Comparison of ENCODE assay signal across 29 cellular contexts in genomic region chr2:396903-397302, GRCh38.
DNase-seq lines count a peak whose midpoint lies in the region; ATAC-seq, FAIRE-seq and TF ChIP-seq lines count a peak whose summit lies in the region.
"Had no signal": no experiment of that assay in that cellular context is flagged by ENCODE, and none has a peak within 500 bp of the region (broad histone marks: within the 10 kb centered on the region; RNA-seq: fewer than 3 reads in every experiment).

No MANE protein-coding gene starts in this region.

- TF ChIP-seq POLR2A in K562 (conservative IDR thresholded peaks at IDR 0.05) (no peak), esophagus muscularis mucosa (IDR thresholded peaks at IDR 0.05; ENCODE audit: low read depth) (no peak)

- in situ Hi-C loops in K562 (cut with MboI), result no loop called here

- H3K27ac Mint-ChIP-seq in osteocyte (ENCODE audit: unreplicated experiment) (no peak overlapping the region), GM23338 (no peak overlapping the region)
- H3K27ac Mint-ChIP-seq: CD14-positive monocyte; CD4-positive, CD25-positive, alpha-beta regulatory T cell had no signal

- H3K4me1 ChIP-seq in K562 (replicated peaks in 1 of 2; ENCODE audit: control insufficient read depth in 2 of 2, insufficient read depth in 2 of 2, low read length in 2 of 2), result no peaks in the 10 kb centered on the region; a peak in 1 of 5 replicates
- H3K4me1 ChIP-seq in esophagus muscularis mucosa, result no peaks in the 10 kb centered on the region
- H3K4me1 ChIP-seq in GM23338 (ENCODE audit: insufficient read depth), result no peaks in the 10 kb centered on the region
- H3K4me1 ChIP-seq: BE2C had no signal

- ATAC-seq in K562 (no peak), HG02763 (IDR thresholded peaks at IDR 0.05; ENCODE audit: unreplicated experiment) (no peak), GM23338 (no peak)
- ATAC-seq: GM12878 had no signal

- no peaks in the 10 kb centered on the region for H3K9me3 ChIP-seq in K562 (replicated peaks; ENCODE audit: control insufficient read depth, insufficient read depth, low read depth, low read length)
- no peaks in the 10 kb centered on the region for H3K9me3 ChIP-seq in esophagus muscularis mucosa
- H3K9me3 ChIP-seq: BE2C, BLaER1 had no signal

- no peaks in the 10 kb centered on the region for H3K36me3 ChIP-seq in K562 (ENCODE audit: control insufficient read depth, insufficient read depth, low read length)
- no peaks in the 10 kb centered on the region for H3K36me3 ChIP-seq in esophagus muscularis mucosa
- H3K36me3 ChIP-seq in GM23338 (ENCODE audit: insufficient read depth), result no peaks in the 10 kb centered on the region
- H3K36me3 ChIP-seq: BE2C, BLaER1 had no signal

- H3K27me3 Mint-ChIP-seq in osteocyte (ENCODE audit: unreplicated experiment), result no peaks in the 10 kb centered on the region
- H3K27me3 Mint-ChIP-seq in GM23338 (ENCODE audit: insufficient read depth, low read depth, poor library complexity), result peaks cover 1% of the 10 kb centered on the region
- H3K27me3 Mint-ChIP-seq: CD4-positive, alpha-beta memory T cell; CD4-positive, CD25-positive, alpha-beta regulatory T cell had no signal

- no peaks in the 10 kb centered on the region for H3K36me3 Mint-ChIP-seq in osteocyte (ENCODE audit: unreplicated experiment)
- no peaks in the 10 kb centered on the region for H3K36me3 Mint-ChIP-seq in GM23338 (ENCODE audit: low read depth)
- H3K36me3 Mint-ChIP-seq: CD14-positive monocyte; CD4-positive, alpha-beta memory T cell; CD4-positive, CD25-positive, alpha-beta regulatory T cell; CD8-positive, alpha-beta memory T cell had no signal

- no peak overlapping the region for H2AFZ ChIP-seq in K562 (ENCODE audit: low read depth, low read length)
- no peak overlapping the region for H2AFZ ChIP-seq in GM23338

- DNase-seq in activated CD8-positive, alpha-beta memory T cell treated with anti-CD3 and anti-CD28 coated beads for 24 hours, result peak; percentile 32
- no peak for DNase-seq in activated CD8-positive, alpha-beta memory T cell treated with anti-CD3 and anti-CD28 coated beads, Interleukin-2, amount 50 U/mL, for 48 hours
- DNase-seq in K562 (ENCODE audit: extremely low read depth in 1 of 4, low spot score in 3 of 4) (no peak), esophagus muscularis mucosa (ENCODE audit: extremely low spot score) (peak; percentile 86), osteocyte (ENCODE audit: extremely low spot score, unreplicated experiment) (peak; percentile 71), GM23338 (ENCODE audit: low spot score) (no peak), putamen (ENCODE audit: low spot score) (no peak)
- DNase-seq: 8988T; ACHN; BE2C; C1 segment of cervical spinal cord; CD4-positive, alpha-beta memory T cell; CD4-positive, CD25-positive, alpha-beta regulatory T cell; CD8-positive, alpha-beta memory T cell; COR-L47; DMS 273 treated with DMSO at 0.1 percent for 48 hours; DMS153; DMS53; DMS79; DND-41; EL; GDM1 had no signal

- H3K4me1 Mint-ChIP-seq in osteocyte (ENCODE audit: unreplicated experiment), result peaks cover 35% of the 10 kb centered on the region
- peaks cover 14% of the 10 kb centered on the region for H3K4me1 Mint-ChIP-seq in GM23338

- POLR2A ChIA-PET in K562 (lab: Yijun Ruan, JAX), result no interaction called here

- H3K9ac ChIP-seq in K562 (ENCODE audit: insufficient read depth in 1 of 2, low read depth in 2 of 2, low read length in 2 of 2), result no peak overlapping the region
- H3K9ac ChIP-seq: BLaER1 had no signal

- TF ChIP-seq CTCF in K562 (IDR thresholded peaks at IDR 0.05 in 2 of 3, conservative IDR thresholded peaks at IDR 0.05 in 1 of 3; ENCODE audit: insufficient read depth in 2 of 3, low read depth in 1 of 3, low read length in 3 of 3), result no peak
- TF ChIP-seq CTCF in esophagus muscularis mucosa (IDR thresholded peaks at IDR 0.05), result no peak
- no peak for TF ChIP-seq CTCF in osteocyte (IDR thresholded peaks at IDR 0.05)
- TF ChIP-seq CTCF in GM23338 (conservative IDR thresholded peaks at IDR 0.05; ENCODE audit: low read depth in 2 of 2), result no peak

- H3K4me2 ChIP-seq in K562 (ENCODE audit: insufficient read depth, low read length), result no peak overlapping the region
- no peak overlapping the region for H3K4me2 ChIP-seq in GM23338
- H3K4me2 ChIP-seq: BLaER1 had no signal

- no TSS peak for BruUV-seq in K562 (replicated peaks; lab: Mats Ljungman, UMichigan)

- CTCF ChIA-PET in K562 (lab: Yijun Ruan, JAX; ENCODE audit: low intra/inter-chr PET ratio), result no interaction called here

- H3F3A ChIP-seq in GM23338 (replicated peaks; ENCODE audit: low read depth), result no peaks in the 10 kb centered on the region

- FAIRE-seq in K562 (lab: Jason Lieb, UNC), result no peak
- FAIRE-seq: A204.1, GM12878, GM12892, GM18507 had no signal

- 0% methylated on average over 9 of the region's 11 CpGs for WGBS in K562 (ENCODE audit: insufficient coverage, low coverage, missing lambda C conversion rate)
- WGBS in esophagus muscularis mucosa, result 91% methylated on average over 11 of the region's 11 CpGs

- intact Hi-C loops in K562 (cut with micrococcal nuclease) (no loop called here), esophagus muscularis mucosa (cut with DNase I) (no loop called here)

- no peak overlapping the region for H3K4me3 ChIP-seq in K562
- no peak overlapping the region for H3K4me3 ChIP-seq in esophagus muscularis mucosa
- no peak overlapping the region for H3K4me3 ChIP-seq in GM23338
- H3K4me3 ChIP-seq: BLaER1, GM12878 had no signal

- TF ChIP-seq RAD21 in K562 (CRISPR knock-in tag; conservative IDR thresholded peaks at IDR 0.05 in 1 of 2, IDR thresholded peaks at IDR 0.05 in 1 of 2), result no peak

- H3K9me3 Mint-ChIP-seq in osteocyte (ENCODE audit: unreplicated experiment), result no peaks in the 10 kb centered on the region
- no peaks in the 10 kb centered on the region for H3K9me3 Mint-ChIP-seq in GM23338
- H3K9me3 Mint-ChIP-seq: CD14-positive monocyte; CD4-positive, alpha-beta memory T cell; CD4-positive, CD25-positive, alpha-beta regulatory T cell; CD8-positive, alpha-beta memory T cell had no signal

- H3K27me3 ChIP-seq in K562 (ENCODE audit: control insufficient read depth in 2 of 2, insufficient read depth in 2 of 2, low read length in 2 of 2) (peaks cover 3 to 42% of the 10 kb centered on the region in 2 experiments; a peak in 3 of 5 replicates), esophagus muscularis mucosa (peaks cover 0 to 24% (median 0%) of the 10 kb centered on the region in 4 donors), GM23338 (ENCODE audit: insufficient read depth) (no peaks in the 10 kb centered on the region)
- H3K27me3 ChIP-seq: BE2C, BLaER1 had no signal

- TF ChIP-seq EP300 in K562 (IDR thresholded peaks at IDR 0.05; ENCODE audit: low read length) (no peak), esophagus muscularis mucosa (IDR thresholded peaks at IDR 0.05) (no peak)

- H3K27ac ChIP-seq in K562 (ENCODE audit: extremely low read depth, low read depth, low read length), result no peak overlapping the region
- no peak overlapping the region for H3K27ac ChIP-seq in esophagus muscularis mucosa (replicated peaks in 1 of 4)
- H3K27ac ChIP-seq in GM23338 (ENCODE audit: low read depth), result no peak overlapping the region
- H3K27ac ChIP-seq: BLaER1 had no signal

- no peaks in the 10 kb centered on the region for H4K20me1 ChIP-seq in K562 (replicated peaks; ENCODE audit: control insufficient read depth, insufficient read depth, low read length)
- no peaks in the 10 kb centered on the region for H4K20me1 ChIP-seq in GM23338 (replicated peaks; ENCODE audit: insufficient read depth)
- H4K20me1 ChIP-seq: BLaER1 had no signal

- H3K9me2 ChIP-seq in GM23338 (ENCODE audit: insufficient read depth), result no peaks in the 10 kb centered on the region

- H3K9me1 ChIP-seq in K562 (ENCODE audit: control insufficient read depth, insufficient read depth, low read length), result no peaks in the 10 kb centered on the region

- H3K4me3 Mint-ChIP-seq in osteocyte (ENCODE audit: unreplicated experiment) (no peak overlapping the region), GM23338 (no peak overlapping the region)
- H3K4me3 Mint-ChIP-seq: CD14-positive monocyte; CD4-positive, alpha-beta memory T cell; CD4-positive, CD25-positive, alpha-beta regulatory T cell; CD8-positive, alpha-beta memory T cell had no signal

- H3K79me2 ChIP-seq in K562 (ENCODE audit: control insufficient read depth, insufficient read depth, low read length) (no peaks in the 10 kb centered on the region), GM23338 (replicated peaks; ENCODE audit: insufficient read depth) (no peaks in the 10 kb centered on the region)

TF ChIP-seq in K562, 482 proteins besides CTCF, POLR2A, EP300 and RAD21 (continues in another document):
- TF ChIP-seq RFX5 (IDR thresholded peaks at IDR 0.05; ENCODE audit: low read depth, low read length) (no peak), MLLT1 (IDR thresholded peaks at IDR 0.05) (no peak), SIX5 (IDR thresholded peaks at IDR 0.05; ENCODE audit: borderline replicate concordance in 1 of 2, insufficient read depth in 1 of 2, low read depth in 1 of 2, low read length in 2 of 2) (no peak)

TF ChIP-seq in GM23338, 12 proteins besides CTCF, POLR2A, EP300 and RAD21 (continues in another document):
- TF ChIP-seq ETS1 (IDR thresholded peaks at IDR 0.05) (no peak), JUNB (IDR thresholded peaks at IDR 0.05; ENCODE audit: unreplicated experiment) (no peak), CREB1 (CRISPR knock-in tag; IDR thresholded peaks at IDR 0.05; ENCODE audit: low read depth) (no peak), ZNF114 (CRISPR knock-in tag; IDR thresholded peaks at IDR 0.05) (no peak), ZNF331 (CRISPR knock-in tag; IDR thresholded peaks at IDR 0.05; ENCODE audit: low read depth) (no peak), STAT1 (IDR thresholded peaks at IDR 0.05; ENCODE audit: unreplicated experiment) (no peak), NANOG (IDR thresholded peaks at IDR 0.05; ENCODE audit: borderline replicate concordance) (no peak)

Comparison
In these comparisons a context has a peak if more than half of its experiments do, and no peak if none do; other contexts are left out.
1. DNase-seq: peak in activated CD8-positive, alpha-beta memory T cell treated with anti-CD3 and anti-CD28 coated beads for 24 hours (single experiment), esophagus muscularis mucosa (single experiment) and osteocyte (single experiment); none in activated CD8-positive, alpha-beta memory T cell treated with anti-CD3 and anti-CD28 coated beads, Interleukin-2, amount 50 U/mL, for 48 hours (single experiment), K562 (0 of 4), GM23338 (single experiment) and putamen (single experiment).